Comparison of ENCODE assay signal across 14 cellular contexts in the genomic region with DNA sequence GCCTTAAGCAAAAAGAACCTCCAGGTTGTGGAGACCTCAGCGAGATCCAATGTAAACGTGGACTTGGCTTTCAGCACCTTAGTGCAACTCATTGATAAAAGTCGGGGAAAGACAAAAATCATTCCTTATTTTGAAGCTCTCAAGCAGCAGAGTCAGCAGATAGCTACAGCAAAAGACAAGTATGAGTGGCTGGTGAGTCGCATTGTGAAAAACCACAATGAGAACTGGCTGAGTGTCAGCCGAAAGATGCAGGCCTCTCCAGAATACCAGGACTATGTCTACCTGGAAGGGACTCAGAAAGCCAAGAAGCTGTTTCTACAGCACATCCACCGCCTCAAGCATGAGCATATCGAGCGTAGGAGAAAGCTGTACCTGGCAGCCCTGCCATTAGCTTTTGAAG. TPM values are rescaled to one million over a fixed set of nuclear protein-coding genes. Genes with fewer than 3 reads are reported as not detected.
DNase-seq lines count a peak whose midpoint lies in the region; ATAC-seq and TF ChIP-seq lines count a peak whose summit lies in the region.
"Had no signal": no experiment of that assay in that cellular context is flagged by ENCODE, and none has a peak within 500 bp of the region (broad histone marks: within the 10 kb centered on the region; RNA-seq: fewer than 3 reads in every experiment).

No MANE protein-coding gene starts in this region.

- H3K36me3 ChIP-seq in MG63 (peaks cover 56% of the 10 kb centered on the region), trophoblast cell (ENCODE audit: control insufficient read depth in 1 of 2, insufficient read depth in 2 of 2, low read length in 2 of 2) (peaks cover 9 to 15% of the 10 kb centered on the region in 2 experiments)

- no peak for ATAC-seq in GM18873 (IDR thresholded peaks at IDR 0.05; ENCODE audit: low FRiP score, unreplicated experiment)
- no peak for ATAC-seq in GM21717 (IDR thresholded peaks at IDR 0.05; ENCODE audit: unreplicated experiment)
- ATAC-seq: esophagus mucosa, Right ventricle myocardium inferior had no signal

- no peak overlapping the region for H3K27ac Mint-ChIP-seq in activated CD4-positive, alpha-beta T cell treated with anti-CD3 and anti-CD28 coated beads, Interleukin-2, amount 10 ng/mL, durations not matched to agents 7 days and 5 days

- peaks cover 37% of the 10 kb centered on the region for H3K36me3 Mint-ChIP-seq in activated CD4-positive, alpha-beta T cell treated with anti-CD3 and anti-CD28 coated beads, Interleukin-2, amount 10 ng/mL, durations not matched to agents 7 days and 5 days (ENCODE audit: low read depth)

- no peak overlapping the region for H2AK5ac ChIP-seq in trophoblast cell (ENCODE audit: low read length)

- no peak overlapping the region for H2AFZ ChIP-seq in trophoblast cell (ENCODE audit: insufficient read depth, low read length, poor library complexity)

- no peak overlapping the region for H4K12ac ChIP-seq in trophoblast cell (ENCODE audit: low read depth, low read length)

- no peak overlapping the region for H4K8ac ChIP-seq in trophoblast cell (ENCODE audit: low read depth, low read length)

- CTCF ChIA-PET in activated CD4-positive, alpha-beta T cell treated with anti-CD3 and anti-CD28 coated beads, Interleukin-2, amount 10 ng/mL, durations not matched to agents 7 days and 5 days (lab: Charles Lee) = interaction anchor here (0.5 to 1.5 kb wide), 3 partner anchors 9 to 680 kb away, joined by 3 to 5 read pairs (median 4); no protein-coding TSS in a partner anchor

- H3K79me2 ChIP-seq in trophoblast cell (ENCODE audit: control insufficient read depth, insufficient read depth, low read length, poor library complexity) = no peaks in the 10 kb centered on the region

- peak overlapping the region; percentile 26 for H2BK12ac ChIP-seq in trophoblast cell (ENCODE audit: low read length)

- H3K9ac ChIP-seq in trophoblast cell (ENCODE audit: low read length) = no peak overlapping the region

- no peaks in the 10 kb centered on the region for H3K9me3 Mint-ChIP-seq in activated CD4-positive, alpha-beta T cell treated with anti-CD3 and anti-CD28 coated beads, Interleukin-2, amount 10 ng/mL, durations not matched to agents 7 days and 5 days

- H3K23ac ChIP-seq in trophoblast cell (ENCODE audit: low read length) = no peak overlapping the region

- H3K18ac ChIP-seq in trophoblast cell (ENCODE audit: low read length) = no peak overlapping the region

- no CpG with 5 or more reads among the region's 8 CpGs for WGBS in trophoblast cell (ENCODE audit: extremely low coverage, insufficient coverage, insufficient read length)

- no peak for TF ChIP-seq CTCF in astrocyte of the spinal cord (IDR thresholded peaks at IDR 0.05; ENCODE audit: low read depth, low read length)

- no peak overlapping the region for H2BK120ac ChIP-seq in trophoblast cell (ENCODE audit: insufficient read depth, low read length, poor library complexity)

- H3K4me3 ChIP-seq in MG63 (no peak overlapping the region), astrocyte of the spinal cord (ENCODE audit: low read depth, low read length) (no peak overlapping the region), trophoblast cell (ENCODE audit: low read depth, low read length) (no peak overlapping the region)
- H3K4me3 ChIP-seq: right atrium auricular region had no signal

- POLR2A ChIA-PET in activated CD4-positive, alpha-beta T cell treated with anti-CD3 and anti-CD28 coated beads, Interleukin-2, amount 10 ng/mL, durations not matched to agents 7 days and 5 days (lab: Charles Lee) = no interaction called here

- H3K4me3 Mint-ChIP-seq in activated CD4-positive, alpha-beta T cell treated with anti-CD3 and anti-CD28 coated beads, Interleukin-2, amount 10 ng/mL, durations not matched to agents 7 days and 5 days = no peak overlapping the region

- H2BK5ac ChIP-seq in trophoblast cell (ENCODE audit: low read depth, low read length, poor library complexity) = no peak overlapping the region

- H3K4me2 ChIP-seq in trophoblast cell (ENCODE audit: low read length) = no peak overlapping the region

- peak overlapping the region; percentile 0 for H3K27ac ChIP-seq in trophoblast cell (ENCODE audit: low read depth, low read length)
- H3K27ac ChIP-seq: right atrium auricular region had no signal

- H3K4me1 ChIP-seq in trophoblast cell (ENCODE audit: control insufficient read depth in 1 of 2, insufficient read depth in 2 of 2, low read length in 2 of 2) = peaks cover 18% of the 10 kb centered on the region in 2 experiments

- H3K4me1 Mint-ChIP-seq in activated CD4-positive, alpha-beta T cell treated with anti-CD3 and anti-CD28 coated beads, Interleukin-2, amount 10 ng/mL, durations not matched to agents 7 days and 5 days = peaks cover 35% of the 10 kb centered on the region

- in situ Hi-C loops in astrocyte of the spinal cord (cut with HindIII; ENCODE audit: low sequenced_read_pairs) = no loop called here

- H3K9me3 ChIP-seq in MG63 = no peaks in the 10 kb centered on the region
- H3K9me3 ChIP-seq in trophoblast cell (ENCODE audit: insufficient read depth, low read depth, low read length) = no peaks in the 10 kb centered on the region
- H3K9me3 ChIP-seq: right atrium auricular region had no signal

- no peaks in the 10 kb centered on the region for H3K27me3 Mint-ChIP-seq in activated CD4-positive, alpha-beta T cell treated with anti-CD3 and anti-CD28 coated beads, Interleukin-2, amount 10 ng/mL, durations not matched to agents 7 days and 5 days

- no peak overlapping the region for H3K14ac ChIP-seq in trophoblast cell (ENCODE audit: low read length)

- no peak overlapping the region for H3K4ac ChIP-seq in trophoblast cell (ENCODE audit: low read depth, low read length)

- peaks cover 5% of the 10 kb centered on the region for H3K79me1 ChIP-seq in trophoblast cell (ENCODE audit: low read length)

- H4K91ac ChIP-seq in trophoblast cell (ENCODE audit: low read depth, low read length) = no peak overlapping the region

- no peaks in the 10 kb centered on the region for H3K27me3 ChIP-seq in MG63
- H3K27me3 ChIP-seq in trophoblast cell (ENCODE audit: insufficient read depth, low read length) = no peaks in the 10 kb centered on the region
- H3K27me3 ChIP-seq: right atrium auricular region had no signal

- DNase-seq in activated CD4-positive, alpha-beta T cell treated with anti-CD3 and anti-CD28 coated beads for 48 hours = peak; percentile 58
- DNase-seq in activated CD4-positive, alpha-beta T cell treated with anti-CD3 and anti-CD28 coated beads, Interleukin-2, amount 10 ng/mL, durations not matched to agents 7 days and 5 days = no peak
- DNase-seq in MG63 (peak; percentile 58), astrocyte of the spinal cord (ENCODE audit: low read depth, low spot score) (peak; percentile 38), trophoblast cell (no peak), NCI-H82 (lab: John Stamatoyannopoulos, UW) (no peak)
- DNase-seq: GOT3, NCI-H1417 treated with DMSO at 0.1 percent for 48 hours, NCI-H524 had no signal

RNA-seq across cellular contexts. Expression of a gene that starts 58.5 kb away (rescaled TPM):
- total RNA-seq in activated CD4-positive, alpha-beta T cell treated with anti-CD3 and anti-CD28 coated beads, Interleukin-2, amount 10 ng/mL, durations not matched to agents 7 days and 5 days = 10 to 100 TPM; 24.7 to 25.5 TPM
- total RNA-seq in MG63 (2014; rRNA removed; shearing (Covaris generic); ENCODE audit: low replicate concordance) = 7.8 and 14.7 TPM in 2 replicates
- 22.3 and 23.6 TPM in 2 replicates for polyA plus RNA-seq in trophoblast cell (2013)

Comparison
In these comparisons a context has a peak if more than half of its experiments do, and no peak if none do; other contexts are left out.
1. DNase-seq: peak in activated CD4-positive, alpha-beta T cell treated with anti-CD3 and anti-CD28 coated beads for 48 hours (single experiment), MG63 (single experiment) and astrocyte of the spinal cord (single experiment); none in activated CD4-positive, alpha-beta T cell treated with anti-CD3 and anti-CD28 coated beads, Interleukin-2, amount 10 ng/mL, durations not matched to agents 7 days and 5 days (single experiment), trophoblast cell (0 of 2) and NCI-H82 (single experiment).